ENCODE assay signal across 8 cellular contexts in the genomic region with DNA sequence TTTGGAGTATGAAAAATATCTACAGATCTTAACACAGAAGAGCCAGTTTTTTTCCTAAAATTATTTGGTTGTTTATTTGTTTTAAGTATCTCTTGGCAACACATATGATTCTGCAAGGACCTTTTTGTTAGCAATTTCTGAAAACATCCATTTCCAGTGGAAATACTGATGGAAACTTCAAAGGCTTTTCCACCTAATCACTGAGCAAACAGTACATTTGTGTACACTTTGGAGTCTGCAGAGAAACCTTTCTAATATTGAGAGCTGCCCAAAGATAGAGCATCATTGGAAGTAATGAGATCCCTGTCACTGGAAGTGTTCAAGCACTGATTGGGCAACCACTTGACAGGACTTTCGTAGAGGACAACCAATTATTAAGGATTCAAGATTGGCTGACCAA.
"Had no signal": no experiment of that assay in that cellular context is flagged by ENCODE, and none has a peak within 500 bp of the region (broad histone marks: within the 10 kb centered on the region; RNA-seq: fewer than 3 reads in every experiment).

No MANE protein-coding gene starts in this region.

- H3K4me3 ChIP-seq: K562 had no signal

- H3K4me2 ChIP-seq: KMS-11 had no signal

- H3K9me3 Mint-ChIP-seq: IgD-negative memory B cell had no signal

- H3K27me3 Mint-ChIP-seq: IgD-negative memory B cell had no signal

- H3K4me1 Mint-ChIP-seq: IgD-negative memory B cell had no signal

- H3K9ac ChIP-seq: KMS-11 had no signal

- DNase-seq: IMR-90, KBM-7, KG1 had no signal

- FAIRE-seq: HTR-8/SVneo, K562 had no signal

- H3K27ac ChIP-seq: HL-60, KMS-11 had no signal

- ATAC-seq: K562 had no signal

- H3K4me3 Mint-ChIP-seq: IgD-negative memory B cell had no signal

- H3K27ac Mint-ChIP-seq: IgD-negative memory B cell had no signal
